ENCODE assay signal across 1 cellular context in the genomic region with DNA sequence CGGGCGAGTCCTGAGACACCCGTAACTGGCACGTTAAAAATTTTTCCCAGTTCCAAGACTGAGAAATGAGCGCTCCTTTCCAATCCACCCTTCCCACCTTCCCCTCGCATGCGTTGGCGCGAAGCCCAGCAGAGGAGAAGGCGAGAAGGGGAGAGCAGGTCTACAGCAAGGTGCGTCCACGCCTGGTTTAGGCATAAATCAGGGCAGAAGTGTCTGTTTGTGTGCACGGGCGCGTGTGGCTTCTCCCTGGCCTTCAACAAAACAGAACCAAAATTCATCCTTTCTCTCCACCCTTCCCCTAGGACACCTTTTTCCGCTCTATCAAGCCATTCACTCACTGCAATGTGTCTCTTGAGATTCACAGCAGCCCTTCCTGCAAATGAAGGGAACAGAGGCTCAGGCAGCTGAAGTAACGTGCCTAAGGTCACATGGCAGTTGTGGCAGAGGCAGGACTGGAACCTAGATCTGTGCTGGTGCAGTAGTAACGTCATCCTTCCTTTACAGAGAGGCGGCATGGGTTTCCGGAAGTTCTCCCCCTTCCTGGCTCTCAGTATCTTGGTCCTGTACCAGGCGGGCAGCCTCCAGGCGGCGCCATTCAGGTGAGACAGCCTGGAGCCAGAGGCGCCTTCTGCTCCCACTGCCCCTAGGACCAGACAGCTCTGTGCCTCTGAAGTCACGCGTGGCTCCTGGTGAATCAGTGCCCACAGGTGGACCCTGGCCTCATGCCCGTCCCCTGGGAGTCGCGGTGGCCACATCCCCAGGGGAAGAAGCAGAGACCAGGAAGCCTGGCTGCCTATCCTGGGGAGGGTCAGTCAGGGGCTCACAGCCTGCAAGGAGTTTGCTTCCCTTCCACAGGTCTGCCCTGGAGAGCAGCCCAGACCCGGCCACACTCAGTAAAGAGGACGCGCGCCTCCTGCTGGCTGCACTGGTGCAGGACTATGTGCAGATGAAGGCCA.
TF ChIP-seq lines count a peak whose summit lies in the region.

No MANE protein-coding gene starts in this region.

TF ChIP-seq in H1, 55 proteins besides CTCF, POLR2A, EP300 and RAD21:
- peak; percentile 54 for TF ChIP-seq CTBP2 (IDR thresholded peaks at IDR 0.05; ENCODE audit: borderline replicate concordance, insufficient read depth, insufficient read length, low read length)
- 0 out of 2 replicates have a peak, but pooled peaks have one; percentile 16 for TF ChIP-seq GABPA (IDR thresholded peaks at IDR 0.05; ENCODE audit: borderline replicate concordance, insufficient read depth, low read length)
- peak; percentile 10 for TF ChIP-seq KDM4A (IDR thresholded peaks at IDR 0.05; ENCODE audit: low read depth, low read length, severe bottlenecking)
- no peak for TF ChIP-seq NRF1 (IDR thresholded peaks at IDR 0.05; ENCODE audit: low read depth, low read length)
- TF ChIP-seq, protein P1, sequence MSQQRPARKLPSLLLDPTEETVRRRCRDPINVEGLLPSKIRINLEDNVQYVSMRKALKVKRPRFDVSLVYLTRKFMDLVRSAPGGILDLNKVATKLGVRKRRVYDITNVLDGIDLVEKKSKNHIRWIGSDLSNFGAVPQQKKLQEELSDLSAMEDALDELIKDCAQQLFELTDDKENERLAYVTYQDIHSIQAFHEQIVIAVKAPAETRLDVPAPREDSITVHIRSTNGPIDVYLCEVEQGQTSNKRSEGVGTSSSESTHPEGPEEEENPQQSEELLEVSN (IDR thresholded peaks at IDR 0.05): peak; percentile 56
- TF ChIP-seq, protein P2, sequence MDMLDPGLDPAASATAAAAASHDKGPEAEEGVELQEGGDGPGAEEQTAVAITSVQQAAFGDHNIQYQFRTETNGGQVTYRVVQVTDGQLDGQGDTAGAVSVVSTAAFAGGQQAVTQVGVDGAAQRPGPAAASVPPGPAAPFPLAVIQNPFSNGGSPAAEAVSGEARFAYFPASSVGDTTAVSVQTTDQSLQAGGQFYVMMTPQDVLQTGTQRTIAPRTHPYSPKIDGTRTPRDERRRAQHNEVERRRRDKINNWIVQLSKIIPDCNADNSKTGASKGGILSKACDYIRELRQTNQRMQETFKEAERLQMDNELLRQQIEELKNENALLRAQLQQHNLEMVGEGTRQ (IDR thresholded peaks at IDR 0.05; ENCODE audit: low read length): peak; percentile 37; the same call in 1 of the 2 replicates
- TF ChIP-seq SRF (IDR thresholded peaks at IDR 0.05; ENCODE audit: low read depth, low read length): no peak
- TF ChIP-seq, protein P3, sequence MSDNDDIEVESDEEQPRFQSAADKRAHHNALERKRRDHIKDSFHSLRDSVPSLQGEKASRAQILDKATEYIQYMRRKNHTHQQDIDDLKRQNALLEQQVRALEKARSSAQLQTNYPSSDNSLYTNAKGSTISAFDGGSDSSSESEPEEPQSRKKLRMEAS (IDR thresholded peaks at IDR 0.05): peak; percentile 49; the same call in 1 of the 2 replicates
- 0 out of 2 replicates have a peak, but pooled peaks have one; percentile 7 for TF ChIP-seq SUZ12 (IDR thresholded peaks at IDR 0.05; ENCODE audit: low read length)
- 0 out of 4 replicates have a peak, but pooled peaks of 1 of the 2 experiments have one; percentile 41 for TF ChIP-seq SIN3A (conservative IDR thresholded peaks at IDR 0.05 in 1 of 2, IDR thresholded peaks at IDR 0.05 in 1 of 2; ENCODE audit: low read depth in 1 of 2, low read length in 2 of 2)
- TF ChIP-seq EGR1 (IDR thresholded peaks at IDR 0.05; ENCODE audit: borderline replicate concordance, low read depth, low read length): 0 out of 2 replicates have a peak, but pooled peaks have one; percentile 10
- no peak for TF ChIP-seq TBP (IDR thresholded peaks at IDR 0.05; ENCODE audit: low read depth, low read length)
- TF ChIP-seq TAF1 (IDR thresholded peaks at IDR 0.05; ENCODE audit: low read depth, low read length): 0 out of 2 replicates have a peak, but pooled peaks have one; percentile 25
- TF ChIP-seq KDM1A (IDR thresholded peaks at IDR 0.05; ENCODE audit: borderline replicate concordance, low read length): peak; percentile 49; the same call in 1 of the 2 replicates
